In the genomic region with DNA sequence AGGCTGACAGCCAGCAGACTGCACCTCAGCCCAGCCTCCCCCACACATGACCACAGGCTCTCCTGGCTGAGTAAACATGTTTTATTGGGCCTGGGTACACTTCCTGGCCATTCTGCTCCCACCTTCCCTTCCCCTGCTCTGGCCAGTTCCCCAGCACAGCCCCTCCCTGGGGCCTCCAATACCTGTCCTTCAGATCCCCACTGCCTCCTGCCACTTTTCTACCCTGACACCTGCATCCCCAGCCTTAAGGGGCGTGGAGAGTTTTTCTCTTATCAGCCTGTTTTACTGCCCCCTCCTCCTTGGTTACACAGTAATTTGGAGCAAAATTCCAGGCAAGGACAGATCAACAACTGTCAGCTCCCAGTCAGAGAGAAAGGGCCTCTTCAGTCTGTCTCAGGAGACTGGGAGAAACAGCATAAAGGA, we compare ENCODE assay signal across 1 cellular context.
TF ChIP-seq lines count a peak whose summit lies in the region.

ISX (plus strand) TSS at position 363 of the 423 bp plus-strand sequence. CDS start 930 bp downstream, outside the sequence.

TF ChIP-seq in HepG2, 621 proteins besides CTCF, POLR2A, EP300 and RAD21 (continued from another document and continues in another):
- TF ChIP-seq, protein P1, sequence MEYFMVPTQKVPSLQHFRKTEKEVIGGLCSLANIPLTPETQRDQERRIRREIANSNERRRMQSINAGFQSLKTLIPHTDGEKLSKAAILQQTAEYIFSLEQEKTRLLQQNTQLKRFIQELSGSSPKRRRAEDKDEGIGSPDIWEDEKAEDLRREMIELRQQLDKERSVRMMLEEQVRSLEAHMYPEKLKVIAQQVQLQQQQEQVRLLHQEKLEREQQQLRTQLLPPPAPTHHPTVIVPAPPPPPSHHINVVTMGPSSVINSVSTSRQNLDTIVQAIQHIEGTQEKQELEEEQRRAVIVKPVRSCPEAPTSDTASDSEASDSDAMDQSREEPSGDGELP (IDR thresholded peaks at IDR 0.05; ENCODE audit: borderline replicate concordance, low read depth), result peak; percentile 29; the same call in 1 of the 2 replicates
- TF ChIP-seq MAFK (conservative IDR thresholded peaks at IDR 0.05 in 1 of 2, IDR thresholded peaks at IDR 0.05 in 1 of 2; ENCODE audit: low read length in 2 of 2), result no peak
- TF ChIP-seq HMG20A (CRISPR knock-in tag; IDR thresholded peaks at IDR 0.05; ENCODE audit: borderline replicate concordance), result no peak
- no peak for TF ChIP-seq ZNF3 (CRISPR knock-in tag; IDR thresholded peaks at IDR 0.05)
- peak; percentile 32; the same call in 1 of the 2 replicates for TF ChIP-seq ZMYM3 (CRISPR knock-in tag; IDR thresholded peaks at IDR 0.05)
- TF ChIP-seq, protein P2, sequence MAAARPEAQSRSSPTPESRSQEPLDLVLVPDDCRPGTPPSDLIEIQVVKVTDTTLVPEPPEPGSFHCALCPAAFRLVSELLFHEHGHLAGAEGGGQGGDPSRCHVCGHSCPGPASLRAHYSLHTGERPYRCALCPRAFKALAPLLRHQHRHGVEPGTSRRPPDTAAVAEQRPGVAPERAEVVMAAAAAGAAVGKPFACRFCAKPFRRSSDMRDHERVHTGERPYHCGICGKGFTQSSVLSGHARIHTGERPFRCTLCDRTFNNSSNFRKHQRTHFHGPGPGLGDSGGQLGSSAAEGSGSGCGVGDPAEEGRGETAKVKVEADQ (CRISPR knock-in tag; IDR thresholded peaks at IDR 0.05; ENCODE audit: borderline replicate concordance), result no peak
- TF ChIP-seq ZNF704 (CRISPR knock-in tag; IDR thresholded peaks at IDR 0.05; ENCODE audit: borderline replicate concordance), result no peak
- TF ChIP-seq GABPA (IDR thresholded peaks at IDR 0.05; ENCODE audit: low read depth, low read length), result no peak
- TF ChIP-seq GABPA (CRISPR knock-in tag; IDR thresholded peaks at IDR 0.05; ENCODE audit: low read depth), result peak; percentile 51; the same call in 1 of the 2 replicates
- TF ChIP-seq JUND (CRISPR knock-in tag; IDR thresholded peaks at IDR 0.05), result no peak
- TF ChIP-seq XRCC5 (optimal IDR thresholded peaks at IDR 0.05; ENCODE audit: low read length), result peak; percentile 15
- no peak; the same call in 1 of the 2 replicates for TF ChIP-seq ZNF644 (CRISPR knock-in tag; IDR thresholded peaks at IDR 0.05; ENCODE audit: low read depth)
- 0 out of 2 replicates have a peak, but pooled peaks have one; percentile 25 for TF ChIP-seq CREM (IDR thresholded peaks at IDR 0.05)
- no peak for TF ChIP-seq CREM (CRISPR knock-in tag; IDR thresholded peaks at IDR 0.05)
- TF ChIP-seq ATF2 (CRISPR knock-in tag; IDR thresholded peaks at IDR 0.05), result no peak
- peak; percentile 45; the same call in 1 of the 2 replicates for TF ChIP-seq TBX2 (CRISPR knock-in tag; IDR thresholded peaks at IDR 0.05; ENCODE audit: borderline replicate concordance)
- TF ChIP-seq MAFF (IDR thresholded peaks at IDR 0.05; ENCODE audit: low read depth, low read length), result no peak
- no peak for TF ChIP-seq ZNF562 (CRISPR knock-in tag; IDR thresholded peaks at IDR 0.05; ENCODE audit: borderline replicate concordance)
- TF ChIP-seq, protein P3, sequence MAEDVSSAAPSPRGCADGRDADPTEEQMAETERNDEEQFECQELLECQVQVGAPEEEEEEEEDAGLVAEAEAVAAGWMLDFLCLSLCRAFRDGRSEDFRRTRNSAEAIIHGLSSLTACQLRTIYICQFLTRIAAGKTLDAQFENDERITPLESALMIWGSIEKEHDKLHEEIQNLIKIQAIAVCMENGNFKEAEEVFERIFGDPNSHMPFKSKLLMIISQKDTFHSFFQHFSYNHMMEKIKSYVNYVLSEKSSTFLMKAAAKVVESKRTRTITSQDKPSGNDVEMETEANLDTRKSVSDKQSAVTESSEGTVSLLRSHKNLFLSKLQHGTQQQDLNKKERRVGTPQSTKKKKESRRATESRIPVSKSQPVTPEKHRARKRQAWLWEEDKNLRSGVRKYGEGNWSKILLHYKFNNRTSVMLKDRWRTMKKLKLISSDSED (CRISPR knock-in tag; IDR thresholded peaks at IDR 0.05), result no peak
- TF ChIP-seq ZNF260 (CRISPR knock-in tag; IDR thresholded peaks at IDR 0.05; ENCODE audit: borderline replicate concordance, low read depth), result no peak
- no peak for TF ChIP-seq CHD2 (IDR thresholded peaks at IDR 0.05; ENCODE audit: low read depth, low read length)
- TF ChIP-seq ZSCAN31 (CRISPR knock-in tag; IDR thresholded peaks at IDR 0.05; ENCODE audit: low read depth), result peak; percentile 42; the same call in 1 of the 2 replicates
- TF ChIP-seq ETV5 (CRISPR knock-in tag; IDR thresholded peaks at IDR 0.05; ENCODE audit: borderline replicate concordance), result peak; percentile 26; the same call in 1 of the 2 replicates
- no peak for TF ChIP-seq ZNF629 (CRISPR knock-in tag; conservative IDR thresholded peaks at IDR 0.05)
- TF ChIP-seq, protein P4, sequence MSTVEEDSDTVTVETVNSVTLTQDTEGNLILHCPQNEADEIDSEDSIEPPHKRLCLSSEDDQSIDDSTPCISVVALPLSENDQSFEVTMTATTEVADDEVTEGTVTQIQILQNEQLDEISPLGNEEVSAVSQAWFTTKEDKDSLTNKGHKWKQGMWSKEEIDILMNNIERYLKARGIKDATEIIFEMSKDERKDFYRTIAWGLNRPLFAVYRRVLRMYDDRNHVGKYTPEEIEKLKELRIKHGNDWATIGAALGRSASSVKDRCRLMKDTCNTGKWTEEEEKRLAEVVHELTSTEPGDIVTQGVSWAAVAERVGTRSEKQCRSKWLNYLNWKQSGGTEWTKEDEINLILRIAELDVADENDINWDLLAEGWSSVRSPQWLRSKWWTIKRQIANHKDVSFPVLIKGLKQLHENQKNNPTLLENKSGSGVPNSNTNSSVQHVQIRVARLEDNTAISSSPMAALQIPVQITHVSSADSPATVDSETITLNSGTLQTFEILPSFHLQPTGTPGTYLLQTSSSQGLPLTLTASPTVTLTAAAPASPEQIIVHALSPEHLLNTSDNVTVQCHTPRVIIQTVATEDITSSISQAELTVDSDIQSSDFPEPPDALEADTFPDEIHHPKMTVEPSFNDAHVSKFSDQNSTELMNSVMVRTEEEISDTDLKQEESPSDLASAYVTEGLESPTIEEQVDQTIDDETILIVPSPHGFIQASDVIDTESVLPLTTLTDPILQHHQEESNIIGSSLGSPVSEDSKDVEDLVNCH (CRISPR knock-in tag; IDR thresholded peaks at IDR 0.05), result no peak
- TF ChIP-seq RELA (CRISPR knock-in tag; IDR thresholded peaks at IDR 0.05), result no peak
- TF ChIP-seq RBFOX2 (IDR thresholded peaks at IDR 0.05; ENCODE audit: low read depth, low read length), result no peak
- TF ChIP-seq ZNF225 (CRISPR knock-in tag; IDR thresholded peaks at IDR 0.05), result no peak
- TF ChIP-seq ZNF564 (CRISPR knock-in tag; IDR thresholded peaks at IDR 0.05), result 0 out of 2 replicates have a peak, but pooled peaks have one; percentile 26
- no peak for TF ChIP-seq ESRRA (CRISPR knock-in tag; IDR thresholded peaks at IDR 0.05; ENCODE audit: low read depth)
- TF ChIP-seq, protein P5, sequence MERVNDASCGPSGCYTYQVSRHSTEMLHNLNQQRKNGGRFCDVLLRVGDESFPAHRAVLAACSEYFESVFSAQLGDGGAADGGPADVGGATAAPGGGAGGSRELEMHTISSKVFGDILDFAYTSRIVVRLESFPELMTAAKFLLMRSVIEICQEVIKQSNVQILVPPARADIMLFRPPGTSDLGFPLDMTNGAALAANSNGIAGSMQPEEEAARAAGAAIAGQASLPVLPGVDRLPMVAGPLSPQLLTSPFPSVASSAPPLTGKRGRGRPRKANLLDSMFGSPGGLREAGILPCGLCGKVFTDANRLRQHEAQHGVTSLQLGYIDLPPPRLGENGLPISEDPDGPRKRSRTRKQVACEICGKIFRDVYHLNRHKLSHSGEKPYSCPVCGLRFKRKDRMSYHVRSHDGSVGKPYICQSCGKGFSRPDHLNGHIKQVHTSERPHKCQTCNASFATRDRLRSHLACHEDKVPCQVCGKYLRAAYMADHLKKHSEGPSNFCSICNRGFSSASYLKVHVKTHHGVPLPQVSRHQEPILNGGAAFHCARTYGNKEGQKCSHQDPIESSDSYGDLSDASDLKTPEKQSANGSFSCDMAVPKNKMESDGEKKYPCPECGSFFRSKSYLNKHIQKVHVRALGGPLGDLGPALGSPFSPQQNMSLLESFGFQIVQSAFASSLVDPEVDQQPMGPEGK (CRISPR knock-in tag; IDR thresholded peaks at IDR 0.05), result peak; percentile 46; the same call in 1 of the 2 replicates
- TF ChIP-seq SALL1 (CRISPR knock-in tag; IDR thresholded peaks at IDR 0.05), result 0 out of 2 replicates have a peak, but pooled peaks have one; percentile 15
- TF ChIP-seq MEF2D (CRISPR knock-in tag; IDR thresholded peaks at IDR 0.05), result no peak
- no peak for TF ChIP-seq SMARCC2 (IDR thresholded peaks at IDR 0.05)
- TF ChIP-seq THYN1 (CRISPR knock-in tag; IDR thresholded peaks at IDR 0.05; ENCODE audit: borderline replicate concordance, low read depth), result no peak
- TF ChIP-seq, protein P6, sequence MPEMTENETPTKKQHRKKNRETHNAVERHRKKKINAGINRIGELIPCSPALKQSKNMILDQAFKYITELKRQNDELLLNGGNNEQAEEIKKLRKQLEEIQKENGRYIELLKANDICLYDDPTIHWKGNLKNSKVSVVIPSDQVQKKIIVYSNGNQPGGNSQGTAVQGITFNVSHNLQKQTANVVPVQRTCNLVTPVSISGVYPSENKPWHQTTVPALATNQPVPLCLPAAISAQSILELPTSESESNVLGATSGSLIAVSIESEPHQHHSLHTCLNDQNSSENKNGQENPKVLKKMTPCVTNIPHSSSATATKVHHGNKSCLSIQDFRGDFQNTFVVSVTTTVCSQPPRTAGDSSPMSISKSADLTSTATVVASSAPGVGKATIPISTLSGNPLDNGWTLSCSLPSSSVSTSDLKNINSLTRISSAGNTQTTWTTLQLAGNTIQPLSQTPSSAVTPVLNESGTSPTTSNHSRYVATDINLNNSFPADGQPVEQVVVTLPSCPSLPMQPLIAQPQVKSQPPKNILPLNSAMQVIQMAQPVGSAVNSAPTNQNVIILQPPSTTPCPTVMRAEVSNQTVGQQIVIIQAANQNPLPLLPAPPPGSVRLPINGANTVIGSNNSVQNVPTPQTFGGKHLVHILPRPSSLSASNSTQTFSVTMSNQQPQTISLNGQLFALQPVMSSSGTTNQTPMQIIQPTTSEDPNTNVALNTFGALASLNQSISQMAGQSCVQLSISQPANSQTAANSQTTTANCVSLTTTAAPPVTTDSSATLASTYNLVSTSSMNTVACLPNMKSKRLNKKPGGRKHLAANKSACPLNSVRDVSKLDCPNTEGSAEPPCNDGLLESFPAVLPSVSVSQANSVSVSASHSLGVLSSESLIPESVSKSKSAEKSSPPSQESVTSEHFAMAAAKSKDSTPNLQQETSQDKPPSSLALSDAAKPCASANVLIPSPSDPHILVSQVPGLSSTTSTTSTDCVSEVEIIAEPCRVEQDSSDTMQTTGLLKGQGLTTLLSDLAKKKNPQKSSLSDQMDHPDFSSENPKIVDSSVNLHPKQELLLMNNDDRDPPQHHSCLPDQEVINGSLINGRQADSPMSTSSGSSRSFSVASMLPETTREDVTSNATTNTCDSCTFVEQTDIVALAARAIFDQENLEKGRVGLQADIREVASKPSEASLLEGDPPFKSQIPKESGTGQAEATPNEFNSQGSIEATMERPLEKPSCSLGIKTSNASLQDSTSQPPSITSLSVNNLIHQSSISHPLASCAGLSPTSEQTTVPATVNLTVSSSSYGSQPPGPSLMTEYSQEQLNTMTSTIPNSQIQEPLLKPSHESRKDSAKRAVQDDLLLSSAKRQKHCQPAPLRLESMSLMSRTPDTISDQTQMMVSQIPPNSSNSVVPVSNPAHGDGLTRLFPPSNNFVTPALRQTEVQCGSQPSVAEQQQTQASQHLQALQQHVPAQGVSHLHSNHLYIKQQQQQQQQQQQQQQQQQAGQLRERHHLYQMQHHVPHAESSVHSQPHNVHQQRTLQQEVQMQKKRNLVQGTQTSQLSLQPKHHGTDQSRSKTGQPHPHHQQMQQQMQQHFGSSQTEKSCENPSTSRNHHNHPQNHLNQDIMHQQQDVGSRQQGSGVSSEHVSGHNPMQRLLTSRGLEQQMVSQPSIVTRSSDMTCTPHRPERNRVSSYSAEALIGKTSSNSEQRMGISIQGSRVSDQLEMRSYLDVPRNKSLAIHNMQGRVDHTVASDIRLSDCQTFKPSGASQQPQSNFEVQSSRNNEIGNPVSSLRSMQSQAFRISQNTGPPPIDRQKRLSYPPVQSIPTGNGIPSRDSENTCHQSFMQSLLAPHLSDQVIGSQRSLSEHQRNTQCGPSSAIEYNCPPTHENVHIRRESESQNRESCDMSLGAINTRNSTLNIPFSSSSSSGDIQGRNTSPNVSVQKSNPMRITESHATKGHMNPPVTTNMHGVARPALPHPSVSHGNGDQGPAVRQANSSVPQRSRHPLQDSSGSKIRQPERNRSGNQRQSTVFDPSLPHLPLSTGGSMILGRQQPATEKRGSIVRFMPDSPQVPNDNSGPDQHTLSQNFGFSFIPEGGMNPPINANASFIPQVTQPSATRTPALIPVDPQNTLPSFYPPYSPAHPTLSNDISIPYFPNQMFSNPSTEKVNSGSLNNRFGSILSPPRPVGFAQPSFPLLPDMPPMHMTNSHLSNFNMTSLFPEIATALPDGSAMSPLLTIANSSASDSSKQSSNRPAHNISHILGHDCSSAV (CRISPR knock-in tag; IDR thresholded peaks at IDR 0.05; ENCODE audit: borderline replicate concordance), result no peak
- TF ChIP-seq ATF6 (CRISPR knock-in tag; conservative IDR thresholded peaks at IDR 0.05), result no peak
- no peak for TF ChIP-seq ZNF501 (CRISPR knock-in tag; IDR thresholded peaks at IDR 0.05)
- 0 out of 2 replicates have a peak, but pooled peaks have one; percentile 20 for TF ChIP-seq DMAP1 (CRISPR knock-in tag; IDR thresholded peaks at IDR 0.05)
